10 cellular contexts compared by ENCODE assay signal in genomic region chr5:34523382-34523716, GRCh38.
DNase-seq lines count a peak whose midpoint lies in the region; ATAC-seq, FAIRE-seq and TF ChIP-seq lines count a peak whose summit lies in the region.
"Had no signal": no experiment of that assay in that cellular context is flagged by ENCODE, and none has a peak within 500 bp of the region (broad histone marks: within the 10 kb centered on the region; RNA-seq: fewer than 3 reads in every experiment).

No MANE protein-coding gene starts in this region.

- POLR2A ChIA-PET in IMR-90 (lab: Charles Lee; ENCODE audit: unreplicated experiment), result interaction anchor here (0.6 kb wide), 1 partner anchor 375 kb away, joined by 3 read pairs; no protein-coding TSS in a partner anchor

- WGBS in IMR-90 (ENCODE audit: extremely low coverage in 2 of 2, insufficient read length in 1 of 2), 2 experiments, result no CpG with 5 or more reads among the region's 1 CpG

- dilution Hi-C loops in IMR-90 (cut with HindIII; ENCODE audit: low sequenced_read_pairs, unreplicated experiment), result no loop called here

- no peak overlapping the region for H3K4me3 Mint-ChIP-seq in activated naive CD8-positive, alpha-beta T cell treated with anti-CD3 and anti-CD28 coated beads for 36 hours

- H4K5ac ChIP-seq in IMR-90 (ENCODE audit: low read depth, low read length), result no peak overlapping the region

- CTCF ChIA-PET in IMR-90 (lab: Yijun Ruan, JAX), result interaction anchor here (0.7 to 2.2 kb wide), 4 partner anchors 19 to 375 kb away, joined by 3 to 11 read pairs (median 3); no protein-coding TSS in a partner anchor

- peak overlapping the region; percentile 83; the same call in 1 of the 2 replicates for H2BK20ac ChIP-seq in IMR-90 (ENCODE audit: low read depth, low read length)

- intact Hi-C loops in IMR-90 (cut with micrococcal nuclease), result loop anchor here (1.0 to 10.0 kb wide), 5 partner anchors 37 to 375 kb away; partner anchors contain the start of gene RAI14
- intact Hi-C loops in vagina (cut with DNase I), result no loop called here

- TF ChIP-seq CTCF in IMR-90 (conservative IDR thresholded peaks at IDR 0.05; ENCODE audit: low read depth, low read length) (no peak), vagina (IDR thresholded peaks at IDR 0.05) (peak in 1 of 3 experiments; percentile 9)

- peak overlapping the region; percentile 86 for H4K91ac ChIP-seq in IMR-90 (ENCODE audit: insufficient read depth, low read depth, low read length)

- no peak for DNase-seq in IMR-90
- no peak for DNase-seq in vagina (ENCODE audit: extremely low spot score in 2 of 2)
- no peak for DNase-seq in kidney tubule cell (ENCODE audit: low spot score)
- DNase-seq in activated naive CD8-positive, alpha-beta T cell treated with anti-CD3 and anti-CD28 coated beads for 36 hours, result no peak
- no peak for DNase-seq in ecto neural progenitor cell (ENCODE audit: low spot score)

- H3K79me1 ChIP-seq in IMR-90 (ENCODE audit: low read depth in 1 of 2, low read length in 2 of 2), result peaks cover 0 to 24% of the 10 kb centered on the region in 2 experiments; a peak in 2 of 4 replicates

- no peaks in the 10 kb centered on the region for H3K36me3 ChIP-seq in IMR-90 (ENCODE audit: control insufficient read depth, insufficient read depth, low read length)
- H3K36me3 ChIP-seq in vagina, result no peaks in the 10 kb centered on the region
- H3K36me3 ChIP-seq: colonic mucosa, Peyer's patch, right atrium auricular region had no signal

- H3K4me2 ChIP-seq in IMR-90 (ENCODE audit: low read depth, low read length), result no peak overlapping the region

- no peaks in the 10 kb centered on the region for H3K36me3 Mint-ChIP-seq in activated naive CD8-positive, alpha-beta T cell treated with anti-CD3 and anti-CD28 coated beads for 36 hours

- peaks cover 19% of the 10 kb centered on the region; the same call in 1 of the 2 replicates for H3K9me1 ChIP-seq in IMR-90 (ENCODE audit: insufficient read depth, low read length)

- no peaks in the 10 kb centered on the region for H3K9me3 Mint-ChIP-seq in activated naive CD8-positive, alpha-beta T cell treated with anti-CD3 and anti-CD28 coated beads for 36 hours

- no peak overlapping the region for H2AK5ac ChIP-seq in IMR-90 (ENCODE audit: low read depth, low read length)

- H2BK5ac ChIP-seq in IMR-90 (ENCODE audit: low read depth, low read length, poor library complexity, severe bottlenecking), result peak overlapping the region; percentile 95

- H2BK120ac ChIP-seq in IMR-90 (ENCODE audit: low read depth, low read length), result peak overlapping the region; percentile 90

- H4K20me1 ChIP-seq in IMR-90 (ENCODE audit: insufficient read depth, low read length), result no peaks in the 10 kb centered on the region

- peaks cover 2% of the 10 kb centered on the region for H3K4me1 Mint-ChIP-seq in activated naive CD8-positive, alpha-beta T cell treated with anti-CD3 and anti-CD28 coated beads for 36 hours

- H3K4me1 ChIP-seq in IMR-90 (ENCODE audit: control insufficient read depth, insufficient read depth, low read length), result peaks cover 14% of the 10 kb centered on the region
- H3K4me1 ChIP-seq in vagina, result no peaks in the 10 kb centered on the region
- H3K4me1 ChIP-seq: colonic mucosa, right atrium auricular region had no signal

- peak overlapping the region; percentile 77; the same call in 1 of the 2 replicates for H3K14ac ChIP-seq in IMR-90 (replicated peaks; ENCODE audit: low read depth, low read length)

- H3K23ac ChIP-seq in IMR-90 (ENCODE audit: low read depth, low read length), result peak overlapping the region; percentile 50; the same call in 1 of the 2 replicates

- peak overlapping the region; percentile 54; the same call in 1 of the 2 replicates for H3K4ac ChIP-seq in IMR-90 (ENCODE audit: low read depth, low read length)

- TF ChIP-seq RAD21 in IMR-90 (IDR thresholded peaks at IDR 0.05; ENCODE audit: low read length), result no peak

- in situ Hi-C loops in IMR-90 (cut with MboI; ENCODE audit: low sequenced_read_pairs), result no loop called here

- peaks cover 10% of the 10 kb centered on the region for H3K27me3 Mint-ChIP-seq in activated naive CD8-positive, alpha-beta T cell treated with anti-CD3 and anti-CD28 coated beads for 36 hours

- H3K27ac ChIP-seq in IMR-90 (ENCODE audit: insufficient read depth, low read length), result peak overlapping the region; percentile 3; the same call in 1 of the 2 replicates
- H3K27ac ChIP-seq in vagina, result peak overlapping the region; percentile 51
- H3K27ac ChIP-seq: colonic mucosa, Peyer's patch, right atrium auricular region had no signal

- peak overlapping the region in 1 of 2 experiments; percentile 60; a peak in 2 of 4 replicates for H4K8ac ChIP-seq in IMR-90 (ENCODE audit: low read depth in 2 of 2, low read length in 2 of 2)

- TF ChIP-seq POLR2A in IMR-90 (IDR thresholded peaks at IDR 0.05; ENCODE audit: low read depth, low read length), result no peak
- no peak for TF ChIP-seq POLR2A in vagina (IDR thresholded peaks at IDR 0.05)

- H3K56ac ChIP-seq in IMR-90 (ENCODE audit: extremely low read depth, insufficient read depth, low read length), result no peak overlapping the region

- H3K27me3 ChIP-seq in IMR-90 (ENCODE audit: control insufficient read depth, insufficient read depth, low read length) (no peaks in the 10 kb centered on the region), vagina (no peaks in the 10 kb centered on the region)
- H3K27me3 ChIP-seq: colonic mucosa, Peyer's patch, right atrium auricular region had no signal

- ATAC-seq in GM19452 (IDR thresholded peaks at IDR 0.05; ENCODE audit: unreplicated experiment), result peak; percentile 12
- peak; percentile 12 for ATAC-seq in IMR-90 (ENCODE audit: low read depth)

- H3K9ac ChIP-seq in IMR-90 (ENCODE audit: low read depth, low read length), result no peak overlapping the region; the same call in 1 of the 2 replicates

- BruUV-seq in IMR-90 (replicated peaks; lab: Mats Ljungman, UMichigan), result no TSS peak

- no peak overlapping the region for H3K27ac Mint-ChIP-seq in activated naive CD8-positive, alpha-beta T cell treated with anti-CD3 and anti-CD28 coated beads for 36 hours

- peak; percentile 61 for FAIRE-seq in endometrium (lab: Jason Lieb, UNC)

- H3K4me3 ChIP-seq in IMR-90 (ENCODE audit: insufficient read depth, low read depth, low read length) (no peak overlapping the region), vagina (no peak overlapping the region)
- H3K4me3 ChIP-seq: colonic mucosa, Peyer's patch, right atrium auricular region had no signal

- H2BK15ac ChIP-seq in IMR-90 (ENCODE audit: low read depth, low read length), result peak overlapping the region; percentile 71; the same call in 1 of the 3 replicates

- H2AK9ac ChIP-seq in IMR-90 (replicated peaks; ENCODE audit: low read depth, low read length, poor library complexity), result no peak overlapping the region

- H2AFZ ChIP-seq in IMR-90 (replicated peaks; ENCODE audit: low read length, poor library complexity), result no peak overlapping the region

- peak overlapping the region; percentile 5; the same call in 1 of the 2 replicates for H3K18ac ChIP-seq in IMR-90 (ENCODE audit: low read depth, low read length)

- no peaks in the 10 kb centered on the region for H3K9me3 ChIP-seq in IMR-90 (ENCODE audit: control insufficient read depth, insufficient read depth, low read length)
- H3K9me3 ChIP-seq in vagina, result no peaks in the 10 kb centered on the region
- H3K9me3 ChIP-seq: colonic mucosa, Peyer's patch, right atrium auricular region had no signal

TF ChIP-seq in IMR-90, 13 proteins besides CTCF, POLR2A, EP300 and RAD21:
- no peak for TF ChIP-seq ELK1 (IDR thresholded peaks at IDR 0.05; ENCODE audit: borderline replicate concordance, low read depth, low read length)
- TF ChIP-seq MAFK (IDR thresholded peaks at IDR 0.05; ENCODE audit: low read depth, low read length), result no peak
- no peak for TF ChIP-seq RCOR1 (IDR thresholded peaks at IDR 0.05; ENCODE audit: insufficient replicate concordance, low read length)
- TF ChIP-seq CEBPB (IDR thresholded peaks at IDR 0.05; ENCODE audit: low read depth, low read length), result no peak
- TF ChIP-seq RFX5 (IDR thresholded peaks at IDR 0.05; ENCODE audit: low read depth, low read length), result no peak
- no peak for TF ChIP-seq USF2 (IDR thresholded peaks at IDR 0.05; ENCODE audit: low read depth, low read length)
- TF ChIP-seq CHD1 (IDR thresholded peaks at IDR 0.05; ENCODE audit: low read depth, low read length), result no peak
- TF ChIP-seq FOS (IDR thresholded peaks at IDR 0.05; ENCODE audit: low read depth, low read length), result no peak
- no peak for TF ChIP-seq SMC3 (IDR thresholded peaks at IDR 0.05; ENCODE audit: low read depth, low read length)
- no peak for TF ChIP-seq MAZ (IDR thresholded peaks at IDR 0.05; ENCODE audit: borderline replicate concordance, low read depth, low read length)
- no peak for TF ChIP-seq NFE2L2 (IDR thresholded peaks at IDR 0.05; ENCODE audit: low read depth, low read length)
- TF ChIP-seq BHLHE40 (IDR thresholded peaks at IDR 0.05; ENCODE audit: low read depth, low read length), result no peak
- TF ChIP-seq MXI1 (IDR thresholded peaks at IDR 0.05; ENCODE audit: borderline replicate concordance, low read depth, low read length), result no peak
